Comparison of ENCODE assay signal across 1 cellular context in genomic region chr20:540391-541201, GRCh38.
A peak's percentile ranks its signal among the peaks of the same experiment; 100 is the strongest.
TF ChIP-seq lines count a peak whose summit lies in the region.

No MANE protein-coding gene starts in this region.

TF ChIP-seq in HepG2, 621 proteins besides CTCF, POLR2A, EP300 and RAD21 (continued from another document):
- no peak for TF ChIP-seq ZNF609 (CRISPR knock-in tag; IDR thresholded peaks at IDR 0.05; ENCODE audit: borderline replicate concordance)
- no peak for TF ChIP-seq ZNF224 (CRISPR knock-in tag; IDR thresholded peaks at IDR 0.05)
- TF ChIP-seq KAT7 (CRISPR knock-in tag; IDR thresholded peaks at IDR 0.05; ENCODE audit: borderline replicate concordance) = no peak
- no peak for TF ChIP-seq ZNF746 (CRISPR knock-in tag; IDR thresholded peaks at IDR 0.05)
- TF ChIP-seq BRD4 (CRISPR knock-in tag; IDR thresholded peaks at IDR 0.05) = no peak
- TF ChIP-seq, protein P1, sequence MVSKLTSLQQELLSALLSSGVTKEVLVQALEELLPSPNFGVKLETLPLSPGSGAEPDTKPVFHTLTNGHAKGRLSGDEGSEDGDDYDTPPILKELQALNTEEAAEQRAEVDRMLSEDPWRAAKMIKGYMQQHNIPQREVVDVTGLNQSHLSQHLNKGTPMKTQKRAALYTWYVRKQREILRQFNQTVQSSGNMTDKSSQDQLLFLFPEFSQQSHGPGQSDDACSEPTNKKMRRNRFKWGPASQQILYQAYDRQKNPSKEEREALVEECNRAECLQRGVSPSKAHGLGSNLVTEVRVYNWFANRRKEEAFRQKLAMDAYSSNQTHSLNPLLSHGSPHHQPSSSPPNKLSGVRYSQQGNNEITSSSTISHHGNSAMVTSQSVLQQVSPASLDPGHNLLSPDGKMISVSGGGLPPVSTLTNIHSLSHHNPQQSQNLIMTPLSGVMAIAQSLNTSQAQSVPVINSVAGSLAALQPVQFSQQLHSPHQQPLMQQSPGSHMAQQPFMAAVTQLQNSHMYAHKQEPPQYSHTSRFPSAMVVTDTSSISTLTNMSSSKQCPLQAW (CRISPR knock-in tag; IDR thresholded peaks at IDR 0.05) = peak; percentile 59; the same call in 1 of the 2 replicates
- no peak for TF ChIP-seq ZNF83 (CRISPR knock-in tag; IDR thresholded peaks at IDR 0.05; ENCODE audit: borderline replicate concordance)
- TF ChIP-seq MBNL3 (CRISPR knock-in tag; conservative IDR thresholded peaks at IDR 0.05) = no peak
- no peak for TF ChIP-seq MXD4 (CRISPR knock-in tag; IDR thresholded peaks at IDR 0.05)
- TF ChIP-seq, protein P2, sequence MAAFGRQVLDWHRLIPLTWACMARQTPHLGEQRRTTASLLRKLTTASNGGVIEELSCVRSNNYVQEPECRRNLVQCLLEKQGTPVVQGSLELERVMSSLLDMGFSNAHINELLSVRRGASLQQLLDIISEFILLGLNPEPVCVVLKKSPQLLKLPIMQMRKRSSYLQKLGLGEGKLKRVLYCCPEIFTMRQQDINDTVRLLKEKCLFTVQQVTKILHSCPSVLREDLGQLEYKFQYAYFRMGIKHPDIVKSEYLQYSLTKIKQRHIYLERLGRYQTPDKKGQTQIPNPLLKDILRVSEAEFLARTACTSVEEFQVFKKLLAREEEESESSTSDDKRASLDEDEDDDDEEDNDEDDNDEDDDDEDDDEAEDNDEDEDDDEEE (CRISPR knock-in tag; IDR thresholded peaks at IDR 0.05) = no peak
- TF ChIP-seq, protein P3, sequence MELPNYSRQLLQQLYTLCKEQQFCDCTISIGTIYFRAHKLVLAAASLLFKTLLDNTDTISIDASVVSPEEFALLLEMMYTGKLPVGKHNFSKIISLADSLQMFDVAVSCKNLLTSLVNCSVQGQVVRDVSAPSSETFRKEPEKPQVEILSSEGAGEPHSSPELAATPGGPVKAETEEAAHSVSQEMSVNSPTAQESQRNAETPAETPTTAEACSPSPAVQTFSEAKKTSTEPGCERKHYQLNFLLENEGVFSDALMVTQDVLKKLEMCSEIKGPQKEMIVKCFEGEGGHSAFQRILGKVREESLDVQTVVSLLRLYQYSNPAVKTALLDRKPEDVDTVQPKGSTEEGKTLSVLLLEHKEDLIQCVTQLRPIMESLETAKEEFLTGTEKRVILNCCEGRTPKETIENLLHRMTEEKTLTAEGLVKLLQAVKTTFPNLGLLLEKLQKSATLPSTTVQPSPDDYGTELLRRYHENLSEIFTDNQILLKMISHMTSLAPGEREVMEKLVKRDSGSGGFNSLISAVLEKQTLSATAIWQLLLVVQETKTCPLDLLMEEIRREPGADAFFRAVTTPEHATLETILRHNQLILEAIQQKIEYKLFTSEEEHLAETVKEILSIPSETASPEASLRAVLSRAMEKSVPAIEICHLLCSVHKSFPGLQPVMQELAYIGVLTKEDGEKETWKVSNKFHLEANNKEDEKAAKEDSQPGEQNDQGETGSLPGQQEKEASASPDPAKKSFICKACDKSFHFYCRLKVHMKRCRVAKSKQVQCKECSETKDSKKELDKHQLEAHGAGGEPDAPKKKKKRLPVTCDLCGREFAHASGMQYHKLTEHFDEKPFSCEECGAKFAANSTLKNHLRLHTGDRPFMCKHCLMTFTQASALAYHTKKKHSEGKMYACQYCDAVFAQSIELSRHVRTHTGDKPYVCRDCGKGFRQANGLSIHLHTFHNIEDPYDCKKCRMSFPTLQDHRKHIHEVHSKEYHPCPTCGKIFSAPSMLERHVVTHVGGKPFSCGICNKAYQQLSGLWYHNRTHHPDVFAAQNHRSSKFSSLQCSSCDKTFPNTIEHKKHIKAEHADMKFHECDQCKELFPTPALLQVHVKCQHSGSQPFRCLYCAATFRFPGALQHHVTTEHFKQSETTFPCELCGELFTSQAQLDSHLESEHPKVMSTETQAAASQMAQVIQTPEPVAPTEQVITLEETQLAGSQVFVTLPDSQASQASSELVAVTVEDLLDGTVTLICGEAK (IDR thresholded peaks at IDR 0.05) = no peak
- TF ChIP-seq, protein P3 (CRISPR knock-in tag; IDR thresholded peaks at IDR 0.05) = no peak
- no peak for TF ChIP-seq HMGA1 (CRISPR knock-in tag; conservative IDR thresholded peaks at IDR 0.05)
- no peak for TF ChIP-seq ZNF567 (CRISPR knock-in tag; IDR thresholded peaks at IDR 0.05; ENCODE audit: borderline replicate concordance)
- TF ChIP-seq ZNF30 (CRISPR knock-in tag; IDR thresholded peaks at IDR 0.05) = no peak
- TF ChIP-seq YY1 (IDR thresholded peaks at IDR 0.05; ENCODE audit: insufficient read depth, insufficient replicate concordance, low read depth, low read length) = no peak
- 0 out of 2 replicates have a peak, but pooled peaks have one; percentile 9 for TF ChIP-seq ARID5B (CRISPR knock-in tag; IDR thresholded peaks at IDR 0.05)
- TF ChIP-seq ZNF644 (CRISPR knock-in tag; IDR thresholded peaks at IDR 0.05; ENCODE audit: low read depth) = peak; percentile 48; the same call in 1 of the 2 replicates
- no peak for TF ChIP-seq NRL (CRISPR knock-in tag; IDR thresholded peaks at IDR 0.05; ENCODE audit: borderline replicate concordance)
- no peak for TF ChIP-seq ATF7-NPFF (CRISPR knock-in tag; IDR thresholded peaks at IDR 0.05; ENCODE audit: low read depth)
- TF ChIP-seq, protein P4, sequence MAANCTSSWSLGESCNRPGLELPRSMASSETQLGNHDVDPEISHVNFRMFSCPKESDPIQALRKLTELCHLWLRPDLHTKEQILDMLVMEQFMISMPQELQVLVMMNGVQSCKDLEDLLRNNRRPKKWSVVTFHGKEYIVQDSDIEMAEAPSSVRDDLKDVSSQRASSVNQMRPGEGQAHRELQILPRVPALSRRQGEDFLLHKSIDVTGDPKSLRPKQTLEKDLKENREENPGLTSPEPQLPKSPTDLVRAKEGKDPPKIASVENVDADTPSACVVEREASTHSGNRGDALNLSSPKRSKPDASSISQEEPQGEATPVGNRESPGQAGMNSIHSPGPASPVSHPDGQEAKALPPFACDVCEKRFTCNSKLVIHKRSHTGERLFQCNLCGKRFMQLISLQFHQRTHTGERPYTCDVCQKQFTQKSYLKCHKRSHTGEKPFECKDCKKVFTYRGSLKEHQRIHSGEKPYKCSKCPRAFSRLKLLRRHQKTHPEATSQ (CRISPR knock-in tag; IDR thresholded peaks at IDR 0.05; ENCODE audit: borderline replicate concordance) = no peak
- no peak for TF ChIP-seq ETV5 (CRISPR knock-in tag; IDR thresholded peaks at IDR 0.05; ENCODE audit: borderline replicate concordance)
- TF ChIP-seq TOPORS (CRISPR knock-in tag; IDR thresholded peaks at IDR 0.05) = no peak
- TF ChIP-seq NR2F1 (CRISPR knock-in tag; IDR thresholded peaks at IDR 0.05) = no peak
- no peak for TF ChIP-seq MIER3 (CRISPR knock-in tag; IDR thresholded peaks at IDR 0.05; ENCODE audit: borderline replicate concordance)
- peak; percentile 36; the same call in 1 of the 2 replicates for TF ChIP-seq ZNF331 (CRISPR knock-in tag; IDR thresholded peaks at IDR 0.05)
- 0 out of 2 replicates have a peak, but pooled peaks have one; percentile 35 for TF ChIP-seq POLR2AphosphoS2 (IDR thresholded peaks at IDR 0.05; ENCODE audit: low read depth, low read length)
